1 cellular context compared by ENCODE assay signal in the genomic region with DNA sequence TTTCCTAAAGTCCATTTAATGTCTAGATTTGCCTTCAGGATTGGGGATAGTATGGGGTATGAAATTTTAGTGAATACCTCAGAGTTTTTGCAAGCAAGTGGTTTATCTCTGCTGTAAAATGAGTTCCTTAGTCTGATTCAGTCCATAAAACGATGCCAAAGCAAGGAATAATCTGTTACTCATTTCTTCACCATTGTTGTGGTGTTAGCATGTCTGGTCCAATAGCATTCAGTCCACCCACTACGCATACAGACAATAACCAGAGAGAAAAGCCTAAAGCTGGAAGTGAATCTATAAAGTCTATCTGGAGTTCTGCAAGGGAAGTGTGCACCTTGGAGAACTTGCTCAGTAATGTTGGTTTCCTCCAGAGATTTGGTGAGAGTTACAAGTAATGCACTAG.
TF ChIP-seq lines count a peak whose summit lies in the region.

No MANE protein-coding gene starts in this region.

TF ChIP-seq in HepG2, 621 proteins besides CTCF, POLR2A, EP300 and RAD21:
- TF ChIP-seq NFKB2 (CRISPR knock-in tag; IDR thresholded peaks at IDR 0.05; ENCODE audit: borderline replicate concordance) (no peak), ZNF678 (CRISPR knock-in tag; IDR thresholded peaks at IDR 0.05) (no peak), GPN1 (CRISPR knock-in tag; IDR thresholded peaks at IDR 0.05; ENCODE audit: borderline replicate concordance) (no peak), RARA (CRISPR knock-in tag; IDR thresholded peaks at IDR 0.05) (no peak), MED1 (CRISPR knock-in tag; IDR thresholded peaks at IDR 0.05) (no peak), MXI1 (IDR thresholded peaks at IDR 0.05; ENCODE audit: borderline replicate concordance, low read depth, low read length) (no peak), ETV5 (CRISPR knock-in tag; IDR thresholded peaks at IDR 0.05; ENCODE audit: borderline replicate concordance) (no peak), ZNF547 (CRISPR knock-in tag; IDR thresholded peaks at IDR 0.05) (no peak), HOXA7 (CRISPR knock-in tag; IDR thresholded peaks at IDR 0.05) (no peak), CSRNP1 (CRISPR knock-in tag; IDR thresholded peaks at IDR 0.05) (no peak)
